ENCODE assay signal across 1 cellular context in the genomic region with DNA sequence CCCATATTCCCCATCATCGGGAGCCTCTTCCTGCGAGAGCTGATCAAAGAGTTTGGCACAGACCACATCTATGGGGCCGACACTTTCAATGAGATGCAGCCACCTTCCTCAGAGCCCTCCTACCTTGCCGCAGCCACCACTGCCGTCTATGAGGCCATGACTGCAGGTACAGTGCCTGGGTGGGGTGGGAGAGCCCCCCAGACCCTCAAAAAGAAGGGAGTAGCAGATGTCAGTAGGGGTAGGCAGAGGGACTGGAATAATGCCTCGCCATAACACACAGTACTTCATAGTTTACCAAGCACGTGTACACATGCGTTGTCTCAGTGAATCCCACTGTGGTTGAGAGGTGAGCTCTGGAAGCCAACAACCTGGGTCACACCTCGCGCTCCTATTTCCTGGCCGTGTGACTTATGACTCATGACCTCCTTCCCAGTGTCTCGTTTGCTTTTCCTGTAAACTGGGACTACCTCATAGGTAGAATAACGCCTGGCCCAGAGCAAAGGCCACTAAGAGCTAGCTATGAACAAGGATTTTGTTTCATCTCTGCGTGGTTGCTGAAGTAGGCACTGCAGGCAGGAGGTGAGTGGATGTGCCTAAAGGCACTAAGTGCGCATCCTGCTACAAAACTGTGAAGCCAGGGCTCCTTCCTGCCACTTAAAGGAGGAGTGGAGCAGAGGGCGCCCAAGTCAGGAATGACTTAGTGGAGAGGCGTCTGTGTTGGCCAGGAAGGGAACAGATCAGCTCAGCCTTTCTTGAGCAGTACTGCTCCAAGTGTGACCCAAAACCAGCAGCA.
TF ChIP-seq lines count a peak whose summit lies in the region.

No MANE protein-coding gene starts in this region.

TF ChIP-seq in HepG2, 621 proteins besides CTCF, POLR2A, EP300 and RAD21 (continued from another document and continues in another):
- TF ChIP-seq, protein P1, sequence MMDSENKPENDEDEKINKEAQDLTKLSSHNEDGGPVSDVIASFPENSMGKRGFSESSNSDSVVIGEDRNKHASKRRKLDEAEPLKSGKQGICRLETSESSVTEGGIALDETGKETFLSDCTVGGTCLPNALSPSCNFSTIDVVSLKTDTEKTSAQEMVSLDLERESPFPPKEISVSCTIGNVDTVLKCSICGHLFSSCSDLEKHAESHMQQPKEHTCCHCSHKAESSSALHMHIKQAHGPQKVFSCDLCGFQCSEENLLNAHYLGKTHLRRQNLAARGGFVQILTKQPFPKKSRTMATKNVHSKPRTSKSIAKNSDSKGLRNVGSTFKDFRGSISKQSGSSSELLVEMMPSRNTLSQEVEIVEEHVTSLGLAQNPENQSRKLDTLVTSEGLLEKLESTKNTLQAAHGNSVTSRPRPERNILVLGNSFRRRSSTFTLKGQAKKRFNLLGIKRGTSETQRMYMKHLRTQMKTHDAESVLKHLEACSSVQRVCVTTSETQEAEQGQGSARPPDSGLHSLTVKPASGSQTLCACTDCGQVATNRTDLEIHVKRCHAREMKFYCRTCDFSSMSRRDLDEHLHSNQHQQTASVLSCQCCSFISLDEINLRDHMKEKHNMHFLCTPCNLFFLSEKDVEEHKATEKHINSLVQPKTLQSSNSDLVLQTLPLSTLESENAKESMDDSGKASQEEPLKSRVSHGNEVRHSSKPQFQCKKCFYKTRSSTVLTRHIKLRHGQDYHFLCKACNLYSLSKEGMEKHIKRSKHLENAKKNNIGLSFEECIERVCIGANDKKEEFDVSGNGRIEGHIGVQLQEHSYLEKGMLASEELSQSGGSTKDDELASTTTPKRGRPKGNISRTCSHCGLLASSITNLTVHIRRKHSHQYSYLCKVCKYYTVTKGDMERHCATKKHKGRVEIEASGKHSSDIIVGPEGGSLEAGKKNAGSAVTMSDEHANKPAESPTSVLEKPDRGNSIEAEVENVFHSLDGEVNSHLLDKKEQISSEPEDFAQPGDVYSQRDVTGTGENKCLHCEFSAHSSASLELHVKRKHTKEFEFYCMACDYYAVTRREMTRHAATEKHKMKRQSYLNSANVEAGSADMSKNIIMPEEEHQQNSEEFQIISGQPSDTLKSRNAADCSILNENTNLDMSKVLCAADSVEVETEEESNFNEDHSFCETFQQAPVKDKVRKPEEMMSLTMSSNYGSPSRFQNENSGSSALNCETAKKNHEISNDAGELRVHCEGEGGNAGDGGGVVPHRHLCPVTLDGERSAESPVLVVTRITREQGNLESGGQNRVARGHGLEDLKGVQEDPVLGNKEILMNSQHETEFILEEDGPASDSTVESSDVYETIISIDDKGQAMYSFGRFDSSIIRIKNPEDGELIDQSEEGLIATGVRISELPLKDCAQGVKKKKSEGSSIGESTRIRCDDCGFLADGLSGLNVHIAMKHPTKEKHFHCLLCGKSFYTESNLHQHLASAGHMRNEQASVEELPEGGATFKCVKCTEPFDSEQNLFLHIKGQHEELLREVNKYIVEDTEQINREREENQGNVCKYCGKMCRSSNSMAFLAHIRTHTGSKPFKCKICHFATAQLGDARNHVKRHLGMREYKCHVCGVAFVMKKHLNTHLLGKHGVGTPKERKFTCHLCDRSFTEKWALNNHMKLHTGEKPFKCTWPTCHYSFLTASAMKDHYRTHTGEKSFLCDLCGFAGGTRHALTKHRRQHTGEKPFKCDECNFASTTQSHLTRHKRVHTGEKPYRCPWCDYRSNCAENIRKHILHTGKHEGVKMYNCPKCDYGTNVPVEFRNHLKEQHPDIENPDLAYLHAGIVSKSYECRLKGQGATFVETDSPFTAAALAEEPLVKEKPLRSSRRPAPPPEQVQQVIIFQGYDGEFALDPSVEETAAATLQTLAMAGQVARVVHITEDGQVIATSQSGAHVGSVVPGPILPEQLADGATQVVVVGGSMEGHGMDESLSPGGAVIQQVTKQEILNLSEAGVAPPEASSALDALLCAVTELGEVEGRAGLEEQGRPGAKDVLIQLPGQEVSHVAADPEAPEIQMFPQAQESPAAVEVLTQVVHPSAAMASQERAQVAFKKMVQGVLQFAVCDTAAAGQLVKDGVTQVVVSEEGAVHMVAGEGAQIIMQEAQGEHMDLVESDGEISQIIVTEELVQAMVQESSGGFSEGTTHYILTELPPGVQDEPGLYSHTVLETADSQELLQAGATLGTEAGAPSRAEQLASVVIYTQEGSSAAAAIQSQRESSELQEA (CRISPR knock-in tag; IDR thresholded peaks at IDR 0.05; ENCODE audit: not compliant biosample characterization) = peak; percentile 65
- peak; percentile 92 for TF ChIP-seq KDM2A (CRISPR knock-in tag; IDR thresholded peaks at IDR 0.05; ENCODE audit: borderline replicate concordance, low read depth)
- TF ChIP-seq PHF5A (CRISPR knock-in tag; IDR thresholded peaks at IDR 0.05; ENCODE audit: low read depth, unreplicated experiment) = peak; percentile 77
- TF ChIP-seq, protein P2, sequence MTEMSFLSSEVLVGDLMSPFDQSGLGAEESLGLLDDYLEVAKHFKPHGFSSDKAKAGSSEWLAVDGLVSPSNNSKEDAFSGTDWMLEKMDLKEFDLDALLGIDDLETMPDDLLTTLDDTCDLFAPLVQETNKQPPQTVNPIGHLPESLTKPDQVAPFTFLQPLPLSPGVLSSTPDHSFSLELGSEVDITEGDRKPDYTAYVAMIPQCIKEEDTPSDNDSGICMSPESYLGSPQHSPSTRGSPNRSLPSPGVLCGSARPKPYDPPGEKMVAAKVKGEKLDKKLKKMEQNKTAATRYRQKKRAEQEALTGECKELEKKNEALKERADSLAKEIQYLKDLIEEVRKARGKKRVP (CRISPR knock-in tag; IDR thresholded peaks at IDR 0.05) = peak in 1 of 2 experiments; percentile 83; a peak in 2 of 4 replicates
- TF ChIP-seq ELF1 (CRISPR knock-in tag; IDR thresholded peaks at IDR 0.05) = peak; percentile 83
- peak; percentile 74; the same call in 1 of the 2 replicates for TF ChIP-seq MYC (CRISPR knock-in tag; IDR thresholded peaks at IDR 0.05; ENCODE audit: borderline replicate concordance)
- peak; percentile 40; the same call in 1 of the 2 replicates for TF ChIP-seq NFYB (CRISPR knock-in tag; IDR thresholded peaks at IDR 0.05)
- TF ChIP-seq ZNF101 (CRISPR knock-in tag; IDR thresholded peaks at IDR 0.05; ENCODE audit: borderline replicate concordance, low read depth) = no peak
- TF ChIP-seq ZNF746 (CRISPR knock-in tag; IDR thresholded peaks at IDR 0.05) = 0 out of 2 replicates have a peak, but pooled peaks have one; percentile 16
- TF ChIP-seq RELA (CRISPR knock-in tag; IDR thresholded peaks at IDR 0.05) = no peak
- no peak for TF ChIP-seq ZNF615 (CRISPR knock-in tag; IDR thresholded peaks at IDR 0.05; ENCODE audit: borderline replicate concordance)
- no peak; the same call in 1 of the 2 replicates for TF ChIP-seq NFYC (CRISPR knock-in tag; IDR thresholded peaks at IDR 0.05)
- TF ChIP-seq, protein P3, sequence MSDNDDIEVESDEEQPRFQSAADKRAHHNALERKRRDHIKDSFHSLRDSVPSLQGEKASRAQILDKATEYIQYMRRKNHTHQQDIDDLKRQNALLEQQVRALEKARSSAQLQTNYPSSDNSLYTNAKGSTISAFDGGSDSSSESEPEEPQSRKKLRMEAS (IDR thresholded peaks at IDR 0.05) = peak; percentile 99
- TF ChIP-seq, protein P4, sequence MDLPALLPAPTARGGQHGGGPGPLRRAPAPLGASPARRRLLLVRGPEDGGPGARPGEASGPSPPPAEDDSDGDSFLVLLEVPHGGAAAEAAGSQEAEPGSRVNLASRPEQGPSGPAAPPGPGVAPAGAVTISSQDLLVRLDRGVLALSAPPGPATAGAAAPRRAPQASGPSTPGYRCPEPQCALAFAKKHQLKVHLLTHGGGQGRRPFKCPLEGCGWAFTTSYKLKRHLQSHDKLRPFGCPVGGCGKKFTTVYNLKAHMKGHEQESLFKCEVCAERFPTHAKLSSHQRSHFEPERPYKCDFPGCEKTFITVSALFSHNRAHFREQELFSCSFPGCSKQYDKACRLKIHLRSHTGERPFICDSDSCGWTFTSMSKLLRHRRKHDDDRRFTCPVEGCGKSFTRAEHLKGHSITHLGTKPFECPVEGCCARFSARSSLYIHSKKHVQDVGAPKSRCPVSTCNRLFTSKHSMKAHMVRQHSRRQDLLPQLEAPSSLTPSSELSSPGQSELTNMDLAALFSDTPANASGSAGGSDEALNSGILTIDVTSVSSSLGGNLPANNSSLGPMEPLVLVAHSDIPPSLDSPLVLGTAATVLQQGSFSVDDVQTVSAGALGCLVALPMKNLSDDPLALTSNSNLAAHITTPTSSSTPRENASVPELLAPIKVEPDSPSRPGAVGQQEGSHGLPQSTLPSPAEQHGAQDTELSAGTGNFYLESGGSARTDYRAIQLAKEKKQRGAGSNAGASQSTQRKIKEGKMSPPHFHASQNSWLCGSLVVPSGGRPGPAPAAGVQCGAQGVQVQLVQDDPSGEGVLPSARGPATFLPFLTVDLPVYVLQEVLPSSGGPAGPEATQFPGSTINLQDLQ (CRISPR knock-in tag; IDR thresholded peaks at IDR 0.05) = no peak
- TF ChIP-seq GTF2F1 (IDR thresholded peaks at IDR 0.05; ENCODE audit: low read length) = no peak
- TF ChIP-seq NR2F1 (CRISPR knock-in tag; IDR thresholded peaks at IDR 0.05) = peak; percentile 63 to 68; a peak in 3 of 4 replicates
- TF ChIP-seq ZNF230 (CRISPR knock-in tag; IDR thresholded peaks at IDR 0.05) = peak; percentile 27; the same call in 1 of the 2 replicates
- TF ChIP-seq MAFF (IDR thresholded peaks at IDR 0.05; ENCODE audit: low read depth, low read length) = peak; percentile 25; the same call in 1 of the 2 replicates
- 0 out of 2 replicates have a peak, but pooled peaks have one; percentile 31 for TF ChIP-seq SP4 (CRISPR knock-in tag; IDR thresholded peaks at IDR 0.05)
- TF ChIP-seq YEATS2 (CRISPR knock-in tag; IDR thresholded peaks at IDR 0.05; ENCODE audit: borderline replicate concordance) = peak; percentile 77; the same call in 1 of the 2 replicates
- no peak for TF ChIP-seq JDP2 (CRISPR knock-in tag; IDR thresholded peaks at IDR 0.05; ENCODE audit: borderline replicate concordance)
- no peak; the same call in 1 of the 2 replicates for TF ChIP-seq ATAD3A (CRISPR knock-in tag; IDR thresholded peaks at IDR 0.05)
- TF ChIP-seq SP5 (CRISPR knock-in tag; IDR thresholded peaks at IDR 0.05; ENCODE audit: borderline replicate concordance, low read depth) = peak; percentile 33; the same call in 1 of the 2 replicates
- TF ChIP-seq ZFY (CRISPR knock-in tag; IDR thresholded peaks at IDR 0.05) = peak; percentile 41; the same call in 1 of the 2 replicates
- peak; percentile 78; the same call in 1 of the 2 replicates for TF ChIP-seq ZSCAN21 (CRISPR knock-in tag; IDR thresholded peaks at IDR 0.05; ENCODE audit: borderline replicate concordance)
- TF ChIP-seq ZSCAN25 (CRISPR knock-in tag; IDR thresholded peaks at IDR 0.05) = peak; percentile 72; the same call in 1 of the 2 replicates
- TF ChIP-seq, protein P5, sequence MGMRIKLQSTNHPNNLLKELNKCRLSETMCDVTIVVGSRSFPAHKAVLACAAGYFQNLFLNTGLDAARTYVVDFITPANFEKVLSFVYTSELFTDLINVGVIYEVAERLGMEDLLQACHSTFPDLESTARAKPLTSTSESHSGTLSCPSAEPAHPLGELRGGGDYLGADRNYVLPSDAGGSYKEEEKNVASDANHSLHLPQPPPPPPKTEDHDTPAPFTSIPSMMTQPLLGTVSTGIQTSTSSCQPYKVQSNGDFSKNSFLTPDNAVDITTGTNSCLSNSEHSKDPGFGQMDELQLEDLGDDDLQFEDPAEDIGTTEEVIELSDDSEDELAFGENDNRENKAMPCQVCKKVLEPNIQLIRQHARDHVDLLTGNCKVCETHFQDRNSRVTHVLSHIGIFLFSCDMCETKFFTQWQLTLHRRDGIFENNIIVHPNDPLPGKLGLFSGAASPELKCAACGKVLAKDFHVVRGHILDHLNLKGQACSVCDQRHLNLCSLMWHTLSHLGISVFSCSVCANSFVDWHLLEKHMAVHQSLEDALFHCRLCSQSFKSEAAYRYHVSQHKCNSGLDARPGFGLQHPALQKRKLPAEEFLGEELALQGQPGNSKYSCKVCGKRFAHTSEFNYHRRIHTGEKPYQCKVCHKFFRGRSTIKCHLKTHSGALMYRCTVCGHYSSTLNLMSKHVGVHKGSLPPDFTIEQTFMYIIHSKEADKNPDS (CRISPR knock-in tag; IDR thresholded peaks at IDR 0.05) = peak; percentile 74; the same call in 1 of the 2 replicates
- TF ChIP-seq ZNF678 (CRISPR knock-in tag; IDR thresholded peaks at IDR 0.05) = no peak
- TF ChIP-seq, protein P6, sequence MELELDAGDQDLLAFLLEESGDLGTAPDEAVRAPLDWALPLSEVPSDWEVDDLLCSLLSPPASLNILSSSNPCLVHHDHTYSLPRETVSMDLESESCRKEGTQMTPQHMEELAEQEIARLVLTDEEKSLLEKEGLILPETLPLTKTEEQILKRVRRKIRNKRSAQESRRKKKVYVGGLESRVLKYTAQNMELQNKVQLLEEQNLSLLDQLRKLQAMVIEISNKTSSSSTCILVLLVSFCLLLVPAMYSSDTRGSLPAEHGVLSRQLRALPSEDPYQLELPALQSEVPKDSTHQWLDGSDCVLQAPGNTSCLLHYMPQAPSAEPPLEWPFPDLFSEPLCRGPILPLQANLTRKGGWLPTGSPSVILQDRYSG (CRISPR knock-in tag; IDR thresholded peaks at IDR 0.05) = peak; percentile 87; the same call in 1 of the 2 replicates
- TF ChIP-seq THAP11 (CRISPR knock-in tag; IDR thresholded peaks at IDR 0.05) = peak; percentile 67
- TF ChIP-seq, protein P7, sequence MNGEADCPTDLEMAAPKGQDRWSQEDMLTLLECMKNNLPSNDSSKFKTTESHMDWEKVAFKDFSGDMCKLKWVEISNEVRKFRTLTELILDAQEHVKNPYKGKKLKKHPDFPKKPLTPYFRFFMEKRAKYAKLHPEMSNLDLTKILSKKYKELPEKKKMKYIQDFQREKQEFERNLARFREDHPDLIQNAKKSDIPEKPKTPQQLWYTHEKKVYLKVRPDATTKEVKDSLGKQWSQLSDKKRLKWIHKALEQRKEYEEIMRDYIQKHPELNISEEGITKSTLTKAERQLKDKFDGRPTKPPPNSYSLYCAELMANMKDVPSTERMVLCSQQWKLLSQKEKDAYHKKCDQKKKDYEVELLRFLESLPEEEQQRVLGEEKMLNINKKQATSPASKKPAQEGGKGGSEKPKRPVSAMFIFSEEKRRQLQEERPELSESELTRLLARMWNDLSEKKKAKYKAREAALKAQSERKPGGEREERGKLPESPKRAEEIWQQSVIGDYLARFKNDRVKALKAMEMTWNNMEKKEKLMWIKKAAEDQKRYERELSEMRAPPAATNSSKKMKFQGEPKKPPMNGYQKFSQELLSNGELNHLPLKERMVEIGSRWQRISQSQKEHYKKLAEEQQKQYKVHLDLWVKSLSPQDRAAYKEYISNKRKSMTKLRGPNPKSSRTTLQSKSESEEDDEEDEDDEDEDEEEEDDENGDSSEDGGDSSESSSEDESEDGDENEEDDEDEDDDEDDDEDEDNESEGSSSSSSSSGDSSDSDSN (CRISPR knock-in tag; IDR thresholded peaks at IDR 0.05) = no peak; the same call in 1 of the 2 replicates
- no peak for TF ChIP-seq MEIS1 (CRISPR knock-in tag; IDR thresholded peaks at IDR 0.05; ENCODE audit: borderline replicate concordance)
- TF ChIP-seq, protein P8, sequence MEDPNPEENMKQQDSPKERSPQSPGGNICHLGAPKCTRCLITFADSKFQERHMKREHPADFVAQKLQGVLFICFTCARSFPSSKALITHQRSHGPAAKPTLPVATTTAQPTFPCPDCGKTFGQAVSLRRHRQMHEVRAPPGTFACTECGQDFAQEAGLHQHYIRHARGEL (CRISPR knock-in tag; IDR thresholded peaks at IDR 0.05) = 0 out of 2 replicates have a peak, but pooled peaks have one; percentile 26
- TF ChIP-seq ZNF501 (CRISPR knock-in tag; IDR thresholded peaks at IDR 0.05) = peak; percentile 74
- peak; percentile 56; the same call in 1 of the 2 replicates for TF ChIP-seq ZNF121 (CRISPR knock-in tag; IDR thresholded peaks at IDR 0.05)
- TF ChIP-seq NR2C2 (CRISPR knock-in tag; IDR thresholded peaks at IDR 0.05; ENCODE audit: borderline replicate concordance) = peak; percentile 79
- no peak for TF ChIP-seq ZNF326 (CRISPR knock-in tag; IDR thresholded peaks at IDR 0.05; ENCODE audit: borderline replicate concordance)
- TF ChIP-seq ZNF567 (CRISPR knock-in tag; IDR thresholded peaks at IDR 0.05; ENCODE audit: borderline replicate concordance) = 0 out of 2 replicates have a peak, but pooled peaks have one; percentile 41
- peak; percentile 93 for TF ChIP-seq SOX5 (CRISPR knock-in tag; IDR thresholded peaks at IDR 0.05; ENCODE audit: borderline replicate concordance)
- TF ChIP-seq HDAC2 (CRISPR knock-in tag; IDR thresholded peaks at IDR 0.05) = peak; percentile 76
- peak; percentile 74; the same call in 1 of the 2 replicates for TF ChIP-seq ZNF331 (CRISPR knock-in tag; IDR thresholded peaks at IDR 0.05)
